Comparison of ENCODE assay signal across 1 cellular context in the genomic region with DNA sequence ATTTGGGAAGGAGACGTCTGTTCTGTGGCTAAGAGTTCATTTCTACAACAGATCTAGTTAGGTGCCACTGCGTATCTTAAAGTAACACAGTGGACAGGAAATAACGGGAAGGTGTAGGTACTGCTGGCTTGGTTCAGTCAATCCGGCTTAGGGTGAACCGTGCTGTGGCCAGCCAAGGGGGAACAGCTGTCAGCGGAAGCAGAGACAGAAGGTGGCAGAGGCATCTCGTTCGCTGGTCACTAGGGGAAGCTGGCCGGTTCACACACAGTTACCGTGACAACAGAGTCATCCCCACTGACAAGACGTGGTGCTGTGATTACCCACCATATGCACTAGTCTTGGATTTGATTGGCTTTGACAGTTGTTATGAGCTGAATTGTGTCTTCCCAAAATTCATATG.
TF ChIP-seq lines count a peak whose summit lies in the region.

No MANE protein-coding gene starts in this region.

TF ChIP-seq in K562, 482 proteins besides CTCF, POLR2A, EP300 and RAD21:
- no peak for TF ChIP-seq SETDB1 (IDR thresholded peaks at IDR 0.05; ENCODE audit: low read length)
- TF ChIP-seq CAMTA2 (CRISPR knock-in tag; conservative IDR thresholded peaks at IDR 0.05) = no peak
- TF ChIP-seq, protein P1, sequence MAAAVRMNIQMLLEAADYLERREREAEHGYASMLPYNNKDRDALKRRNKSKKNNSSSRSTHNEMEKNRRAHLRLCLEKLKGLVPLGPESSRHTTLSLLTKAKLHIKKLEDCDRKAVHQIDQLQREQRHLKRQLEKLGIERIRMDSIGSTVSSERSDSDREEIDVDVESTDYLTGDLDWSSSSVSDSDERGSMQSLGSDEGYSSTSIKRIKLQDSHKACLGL (CRISPR knock-in tag; IDR thresholded peaks at IDR 0.05; ENCODE audit: borderline replicate concordance, poor library complexity, severe bottlenecking) = no peak
- peak; percentile 25; the same call in 1 of the 2 replicates for TF ChIP-seq RFX1 (IDR thresholded peaks at IDR 0.05)
- no peak for TF ChIP-seq DDX20 (tag; IDR thresholded peaks at IDR 0.05; ENCODE audit: low read depth)
- no peak for TF ChIP-seq ZFPM2 (CRISPR knock-in tag; IDR thresholded peaks at IDR 0.05)
- TF ChIP-seq, protein P2, sequence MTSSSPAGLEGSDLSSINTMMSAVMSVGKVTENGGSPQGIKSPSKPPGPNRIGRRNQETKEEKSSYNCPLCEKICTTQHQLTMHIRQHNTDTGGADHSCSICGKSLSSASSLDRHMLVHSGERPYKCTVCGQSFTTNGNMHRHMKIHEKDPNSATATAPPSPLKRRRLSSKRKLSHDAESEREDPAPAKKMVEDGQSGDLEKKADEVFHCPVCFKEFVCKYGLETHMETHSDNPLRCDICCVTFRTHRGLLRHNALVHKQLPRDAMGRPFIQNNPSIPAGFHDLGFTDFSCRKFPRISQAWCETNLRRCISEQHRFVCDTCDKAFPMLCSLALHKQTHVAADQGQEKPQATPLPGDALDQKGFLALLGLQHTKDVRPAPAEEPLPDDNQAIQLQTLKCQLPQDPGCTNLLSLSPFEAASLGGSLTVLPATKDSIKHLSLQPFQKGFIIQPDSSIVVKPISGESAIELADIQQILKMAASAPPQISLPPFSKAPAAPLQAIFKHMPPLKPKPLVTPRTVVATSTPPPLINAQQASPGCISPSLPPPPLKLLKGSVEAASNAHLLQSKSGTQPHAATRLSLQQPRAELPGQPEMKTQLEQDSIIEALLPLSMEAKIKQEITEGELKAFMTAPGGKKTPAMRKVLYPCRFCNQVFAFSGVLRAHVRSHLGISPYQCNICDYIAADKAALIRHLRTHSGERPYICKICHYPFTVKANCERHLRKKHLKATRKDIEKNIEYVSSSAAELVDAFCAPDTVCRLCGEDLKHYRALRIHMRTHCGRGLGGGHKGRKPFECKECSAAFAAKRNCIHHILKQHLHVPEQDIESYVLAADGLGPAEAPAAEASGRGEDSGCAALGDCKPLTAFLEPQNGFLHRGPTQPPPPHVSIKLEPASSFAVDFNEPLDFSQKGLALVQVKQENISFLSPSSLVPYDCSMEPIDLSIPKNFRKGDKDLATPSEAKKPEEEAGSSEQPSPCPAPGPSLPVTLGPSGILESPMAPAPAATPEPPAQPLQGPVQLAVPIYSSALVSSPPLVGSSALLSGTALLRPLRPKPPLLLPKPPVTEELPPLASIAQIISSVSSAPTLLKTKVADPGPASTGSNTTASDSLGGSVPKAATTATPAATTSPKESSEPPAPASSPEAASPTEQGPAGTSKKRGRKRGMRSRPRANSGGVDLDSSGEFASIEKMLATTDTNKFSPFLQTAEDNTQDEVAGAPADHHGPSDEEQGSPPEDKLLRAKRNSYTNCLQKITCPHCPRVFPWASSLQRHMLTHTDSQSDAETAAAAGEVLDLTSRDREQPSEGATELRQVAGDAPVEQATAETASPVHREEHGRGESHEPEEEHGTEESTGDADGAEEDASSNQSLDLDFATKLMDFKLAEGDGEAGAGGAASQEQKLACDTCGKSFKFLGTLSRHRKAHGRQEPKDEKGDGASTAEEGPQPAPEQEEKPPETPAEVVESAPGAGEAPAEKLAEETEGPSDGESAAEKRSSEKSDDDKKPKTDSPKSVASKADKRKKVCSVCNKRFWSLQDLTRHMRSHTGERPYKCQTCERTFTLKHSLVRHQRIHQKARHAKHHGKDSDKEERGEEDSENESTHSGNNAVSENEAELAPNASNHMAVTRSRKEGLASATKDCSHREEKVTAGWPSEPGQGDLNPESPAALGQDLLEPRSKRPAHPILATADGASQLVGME (CRISPR knock-in tag; IDR thresholded peaks at IDR 0.05) = no peak
- TF ChIP-seq ZNF184 (CRISPR knock-in tag; IDR thresholded peaks at IDR 0.05) = no peak
- no peak for TF ChIP-seq CHCHD3 (CRISPR knock-in tag; IDR thresholded peaks at IDR 0.05)
